ENCODE assay signal across 2 cellular contexts in genomic region chr17:59914274-59914854, GRCh38.
TF ChIP-seq lines count a peak whose summit lies in the region.

No MANE protein-coding gene starts in this region.

TF ChIP-seq in GM12891, 5 proteins besides CTCF, POLR2A, EP300 and RAD21 (continued from another document):
- TF ChIP-seq TAF1 (IDR thresholded peaks at IDR 0.05; ENCODE audit: low read depth, low read length), result no peak
- no peak for TF ChIP-seq SPI1 (IDR thresholded peaks at IDR 0.05; ENCODE audit: low read depth, low read length)
- TF ChIP-seq POU2F2 (IDR thresholded peaks at IDR 0.05; ENCODE audit: low read depth, low read length), result no peak

TF ChIP-seq in GM12878, 131 proteins besides CTCF, POLR2A, EP300 and RAD21 (continued from another document):
- TF ChIP-seq, protein P1, sequence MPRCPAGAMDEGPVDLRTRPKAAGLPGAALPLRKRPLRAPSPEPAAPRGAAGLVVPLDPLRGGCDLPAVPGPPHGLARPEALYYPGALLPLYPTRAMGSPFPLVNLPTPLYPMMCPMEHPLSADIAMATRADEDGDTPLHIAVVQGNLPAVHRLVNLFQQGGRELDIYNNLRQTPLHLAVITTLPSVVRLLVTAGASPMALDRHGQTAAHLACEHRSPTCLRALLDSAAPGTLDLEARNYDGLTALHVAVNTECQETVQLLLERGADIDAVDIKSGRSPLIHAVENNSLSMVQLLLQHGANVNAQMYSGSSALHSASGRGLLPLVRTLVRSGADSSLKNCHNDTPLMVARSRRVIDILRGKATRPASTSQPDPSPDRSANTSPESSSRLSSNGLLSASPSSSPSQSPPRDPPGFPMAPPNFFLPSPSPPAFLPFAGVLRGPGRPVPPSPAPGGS (IDR thresholded peaks at IDR 0.05; ENCODE audit: borderline replicate concordance, insufficient read depth, low read depth, low read length, poor library complexity, severe bottlenecking), result no peak
- peak; percentile 61; the same call in 1 of the 2 replicates for TF ChIP-seq SMC3 (IDR thresholded peaks at IDR 0.05; ENCODE audit: borderline replicate concordance, low read length)
- TF ChIP-seq NFXL1 (IDR thresholded peaks at IDR 0.05; ENCODE audit: borderline replicate concordance), result peak; percentile 89
- TF ChIP-seq, protein P2, sequence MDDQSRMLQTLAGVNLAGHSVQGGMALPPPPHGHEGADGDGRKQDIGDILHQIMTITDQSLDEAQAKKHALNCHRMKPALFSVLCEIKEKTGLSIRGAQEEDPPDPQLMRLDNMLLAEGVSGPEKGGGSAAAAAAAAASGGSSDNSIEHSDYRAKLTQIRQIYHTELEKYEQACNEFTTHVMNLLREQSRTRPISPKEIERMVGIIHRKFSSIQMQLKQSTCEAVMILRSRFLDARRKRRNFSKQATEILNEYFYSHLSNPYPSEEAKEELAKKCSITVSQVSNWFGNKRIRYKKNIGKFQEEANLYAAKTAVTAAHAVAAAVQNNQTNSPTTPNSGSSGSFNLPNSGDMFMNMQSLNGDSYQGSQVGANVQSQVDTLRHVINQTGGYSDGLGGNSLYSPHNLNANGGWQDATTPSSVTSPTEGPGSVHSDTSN (IDR thresholded peaks at IDR 0.05; ENCODE audit: insufficient replicate concordance, low read depth, low read length), result no peak
- no peak for TF ChIP-seq ASH2L (IDR thresholded peaks at IDR 0.05; ENCODE audit: borderline replicate concordance, low read depth)
- TF ChIP-seq ZBED1 (IDR thresholded peaks at IDR 0.05; ENCODE audit: borderline replicate concordance), result no peak
- no peak for TF ChIP-seq ATF7 (IDR thresholded peaks at IDR 0.05; ENCODE audit: low read depth)
- TF ChIP-seq, protein P3, sequence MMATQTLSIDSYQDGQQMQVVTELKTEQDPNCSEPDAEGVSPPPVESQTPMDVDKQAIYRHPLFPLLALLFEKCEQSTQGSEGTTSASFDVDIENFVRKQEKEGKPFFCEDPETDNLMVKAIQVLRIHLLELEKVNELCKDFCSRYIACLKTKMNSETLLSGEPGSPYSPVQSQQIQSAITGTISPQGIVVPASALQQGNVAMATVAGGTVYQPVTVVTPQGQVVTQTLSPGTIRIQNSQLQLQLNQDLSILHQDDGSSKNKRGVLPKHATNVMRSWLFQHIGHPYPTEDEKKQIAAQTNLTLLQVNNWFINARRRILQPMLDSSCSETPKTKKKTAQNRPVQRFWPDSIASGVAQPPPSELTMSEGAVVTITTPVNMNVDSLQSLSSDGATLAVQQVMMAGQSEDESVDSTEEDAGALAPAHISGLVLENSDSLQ (IDR thresholded peaks at IDR 0.05), result no peak
- TF ChIP-seq YBX1 (IDR thresholded peaks at IDR 0.05), result no peak
- no peak for TF ChIP-seq NR2F1 (conservative IDR thresholded peaks at IDR 0.05)
- TF ChIP-seq ESRRA (IDR thresholded peaks at IDR 0.05; ENCODE audit: low read length), result no peak
- no peak for TF ChIP-seq NFIC (IDR thresholded peaks at IDR 0.05; ENCODE audit: low read depth, low read length)
- TF ChIP-seq ETV6 (conservative IDR thresholded peaks at IDR 0.05 in 1 of 2, IDR thresholded peaks at IDR 0.05 in 1 of 2; ENCODE audit: borderline replicate concordance in 1 of 2, low read depth in 1 of 2), result peak in 1 of 2 experiments; percentile 57; a peak in 2 of 4 replicates
- no peak for TF ChIP-seq JUND (IDR thresholded peaks at IDR 0.05; ENCODE audit: low read depth, low read length)
- no peak for TF ChIP-seq STAT1 (conservative IDR thresholded peaks at IDR 0.05)
- TF ChIP-seq CREB1 (IDR thresholded peaks at IDR 0.05; ENCODE audit: low read depth), result no peak
- no peak for TF ChIP-seq ZZZ3 (IDR thresholded peaks at IDR 0.05; ENCODE audit: control insufficient read depth, insufficient read length, low read depth)
- no peak for TF ChIP-seq TCF3 (IDR thresholded peaks at IDR 0.05; ENCODE audit: borderline replicate concordance, insufficient read depth, low read depth, low read length)
